9 cellular contexts compared by ENCODE assay signal in genomic region chr19:18895828-18896341, GRCh38. TPM values are rescaled to one million over a fixed set of nuclear protein-coding genes. Genes with fewer than 3 reads are reported as not detected.
DNase-seq lines count a peak whose midpoint lies in the region; ATAC-seq lines count a peak whose summit lies in the region.
"Had no signal": no experiment of that assay in that cellular context is flagged by ENCODE, and none has a peak within 500 bp of the region (broad histone marks: within the 10 kb centered on the region; RNA-seq: fewer than 3 reads in every experiment).

Gene CERS1, minus strand, starts transcription at chr19:18896158. Its CDS starts 86 bp downstream, at chr19:18896072.

- H3K4me3 ChIP-seq in ACC112 (ENCODE audit: low read depth, low read length) (peak within 1 kb of the TSS; percentile 79), HAP-1 (peak within 1 kb of the TSS; percentile 49), iPS-18a (ENCODE audit: low read length) (peak within 1 kb of the TSS; percentile 63), stomach smooth muscle (ENCODE audit: low read length in 2 of 2) (peak within 1 kb of the TSS; percentile 12 to 59)

- H3K9me3 ChIP-seq in HAP-1 (no peaks in the 10 kb centered on the region), iPS-18a (ENCODE audit: control insufficient read depth, low read depth, low read length) (no peaks in the 10 kb centered on the region), stomach smooth muscle (ENCODE audit: control insufficient read depth in 2 of 2, low read length in 2 of 2) (no peaks in the 10 kb centered on the region)

- ATAC-seq in activated naive CD8-positive, alpha-beta T cell treated with anti-CD3 and anti-CD28 coated beads, Interleukin-2, amount 10 ng/mL, durations not matched to agents 7 days and 5 days (ENCODE audit: low read depth) = no peak
- no peak for ATAC-seq in GM19463 (IDR thresholded peaks at IDR 0.05; ENCODE audit: unreplicated experiment)

- H3K27ac ChIP-seq in ACC112 (ENCODE audit: low read depth, low read length) = no peak within 1 kb of the TSS
- no peak within 1 kb of the TSS for H3K27ac ChIP-seq in iPS-18a (ENCODE audit: low read length)
- no peak within 1 kb of the TSS for H3K27ac ChIP-seq in stomach smooth muscle (ENCODE audit: low read length)
- H3K27ac ChIP-seq: epithelial cell of prostate had no signal

- peak within 1 kb of the TSS; percentile 74 for H3K4me3 Mint-ChIP-seq in activated naive CD8-positive, alpha-beta T cell treated with anti-CD3 and anti-CD28 coated beads, Interleukin-2, amount 10 ng/mL, durations not matched to agents 7 days and 5 days

- DNase-seq in HAP-1 (ENCODE audit: low spot score in 2 of 2) = peak in 1 of 2 experiments; percentile 57
- no peak for DNase-seq in activated naive CD8-positive, alpha-beta T cell treated with anti-CD3 and anti-CD28 coated beads, Interleukin-2, amount 10 ng/mL, durations not matched to agents 7 days and 5 days
- DNase-seq in SHP77 treated with DMSO at 0.1 percent for 48 hours (lab: John Stamatoyannopoulos, UW) = no peak
- DNase-seq in mesenteric fat pad (ENCODE audit: low spot score) = no peak

- H3K79me2 ChIP-seq in ACC112 (ENCODE audit: control insufficient read depth, insufficient read depth, low read length, unreplicated experiment) = no peaks in the 10 kb centered on the region

- POLR2A ChIA-PET in activated naive CD8-positive, alpha-beta T cell treated with anti-CD3 and anti-CD28 coated beads, Interleukin-2, amount 10 ng/mL, durations not matched to agents 7 days and 5 days (lab: Charles Lee) = no interaction called here

- H3K4me1 Mint-ChIP-seq in activated naive CD8-positive, alpha-beta T cell treated with anti-CD3 and anti-CD28 coated beads, Interleukin-2, amount 10 ng/mL, durations not matched to agents 7 days and 5 days = peaks cover 6% of the 10 kb centered on the region

- H2AFZ ChIP-seq in ACC112 (ENCODE audit: low read length, unreplicated experiment) = no peak within 1 kb of the TSS

- H3K4me1 ChIP-seq in ACC112 (ENCODE audit: control insufficient read depth, insufficient read depth, low read length, unreplicated experiment) (peaks cover 3% of the 10 kb centered on the region), HAP-1 (no peaks in the 10 kb centered on the region), iPS-18a (ENCODE audit: control insufficient read depth, low read depth, low read length) (no peaks in the 10 kb centered on the region), stomach smooth muscle (ENCODE audit: control insufficient read depth, insufficient read depth, low read length) (peaks cover 21% of the 10 kb centered on the region)

- H3K27ac Mint-ChIP-seq in activated naive CD8-positive, alpha-beta T cell treated with anti-CD3 and anti-CD28 coated beads, Interleukin-2, amount 10 ng/mL, durations not matched to agents 7 days and 5 days = no peak within 1 kb of the TSS

- no peaks in the 10 kb centered on the region for H3K9me3 Mint-ChIP-seq in activated naive CD8-positive, alpha-beta T cell treated with anti-CD3 and anti-CD28 coated beads, Interleukin-2, amount 10 ng/mL, durations not matched to agents 7 days and 5 days

- H3K36me3 ChIP-seq in ACC112 (ENCODE audit: insufficient read depth, low read length) (no peaks in the 10 kb centered on the region), HAP-1 (replicated peaks) (no peaks in the 10 kb centered on the region; the same call in 1 of the 2 replicates), iPS-18a (ENCODE audit: control insufficient read depth, low read depth, low read length) (no peaks in the 10 kb centered on the region), stomach smooth muscle (ENCODE audit: control insufficient read depth in 2 of 2, insufficient read depth in 2 of 2, low read length in 2 of 2) (peaks cover 7 to 13% of the 10 kb centered on the region in 2 donors)

- H3K27me3 Mint-ChIP-seq in activated naive CD8-positive, alpha-beta T cell treated with anti-CD3 and anti-CD28 coated beads, Interleukin-2, amount 10 ng/mL, durations not matched to agents 7 days and 5 days = peaks cover 37% of the 10 kb centered on the region

- peaks cover 2% of the 10 kb centered on the region for H3K36me3 Mint-ChIP-seq in activated naive CD8-positive, alpha-beta T cell treated with anti-CD3 and anti-CD28 coated beads, Interleukin-2, amount 10 ng/mL, durations not matched to agents 7 days and 5 days

- H3K9ac ChIP-seq in iPS-18a (ENCODE audit: low read length) (peak within 1 kb of the TSS; percentile 24), stomach smooth muscle (ENCODE audit: low read length in 2 of 2) (no peak within 1 kb of the TSS)

- in situ Hi-C loops in HAP-1 (cut with MboI; ENCODE audit: low sequenced_read_pairs) = no loop called here

- no peaks in the 10 kb centered on the region for H3K27me3 ChIP-seq in ACC112 (ENCODE audit: insufficient read depth, low read length)
- no peaks in the 10 kb centered on the region for H3K27me3 ChIP-seq in HAP-1 (ENCODE audit: low read depth)
- peaks cover 20% of the 10 kb centered on the region for H3K27me3 ChIP-seq in iPS-18a (ENCODE audit: control insufficient read depth, insufficient read depth, low read length)
- H3K27me3 ChIP-seq in stomach smooth muscle (ENCODE audit: control insufficient read depth in 1 of 2, insufficient read depth in 2 of 2, low read length in 2 of 2) = peaks cover 18 to 27% of the 10 kb centered on the region in 2 donors

RNA-seq across cellular contexts. Expression of gene CERS1, which starts in this region (rescaled TPM):
- not detected for total RNA-seq in activated naive CD8-positive, alpha-beta T cell treated with anti-CD3 and anti-CD28 coated beads, Interleukin-2, amount 10 ng/mL, durations not matched to agents 7 days and 5 days
- 0.45 TPM for total RNA-seq in mesenteric fat pad
